ENCODE assay signal across 9 cellular contexts in genomic region chr1:224565186-224565585, GRCh38. TPM values are rescaled to one million over a fixed set of nuclear protein-coding genes. Genes with fewer than 3 reads are reported as not detected.
DNase-seq lines count a peak whose midpoint lies in the region; TF ChIP-seq lines count a peak whose summit lies in the region.
"Had no signal": no experiment of that assay in that cellular context is flagged by ENCODE, and none has a peak within 500 bp of the region (broad histone marks: within the 10 kb centered on the region; RNA-seq: fewer than 3 reads in every experiment).

No MANE protein-coding gene starts in this region.

- peak overlapping the region in 6 of 11 experiments; percentile 10 to 73 (median 56); a peak in 11 of 22 replicates for H3K4me2 ChIP-seq in BLaER1 treated with 17β-estradiol and CSF1 and Interleukin-3, amounts not matched to agents 10 nM and 100 nM
- H3K4me2 ChIP-seq in MM.1S (ENCODE audit: low read depth, low read length) = no peak overlapping the region

- no peaks in the 10 kb centered on the region for H4K20me1 ChIP-seq in BLaER1 treated with 17β-estradiol and CSF1 and Interleukin-3, amounts not matched to agents 10 nM and 100 nM
- H4K20me1 ChIP-seq in MM.1S (ENCODE audit: insufficient read depth, low read length) = no peaks in the 10 kb centered on the region

- H3K9me3 ChIP-seq in BLaER1 treated with 17β-estradiol and CSF1 and Interleukin-3, amounts not matched to agents 10 nM and 100 nM (replicated peaks in 1 of 11) = peaks cover 5 to 17% (median 8%) of the 10 kb centered on the region in 11 experiments
- no peaks in the 10 kb centered on the region for H3K9me3 ChIP-seq in MM.1S (replicated peaks; ENCODE audit: insufficient read depth, low read length)

- peak overlapping the region in 3 of 11 experiments; percentile 9 to 24 (median 17); a peak in 2 of 22 replicates for H3K9ac ChIP-seq in BLaER1 treated with 17β-estradiol and CSF1 and Interleukin-3, amounts not matched to agents 10 nM and 100 nM
- no peak overlapping the region for H3K9ac ChIP-seq in MM.1S (ENCODE audit: low read length)

- DNase-seq in M059J (ENCODE audit: low read depth) (peak; percentile 99), amniotic epithelial cell (ENCODE audit: low read depth) (peak; percentile 76), lung microvascular endothelial cell (ENCODE audit: low read depth in 2 of 2) (peak; percentile 40 to 91), GM20000 (ENCODE audit: low spot score) (no peak), mucosa of gallbladder (ENCODE audit: low spot score) (no peak), KG1 (lab: John Stamatoyannopoulos, UW) (no peak), MM.1S (no peak)
- DNase-seq: islet precursor cell had no signal

- TF ChIP-seq CTCF in GM20000 (IDR thresholded peaks at IDR 0.05; ENCODE audit: extremely low read depth, missing control alignments) = no peak
- no peak for TF ChIP-seq CTCF in MM.1S (IDR thresholded peaks at IDR 0.05; ENCODE audit: low read length)

- peak overlapping the region in 5 of 11 experiments; percentile 29 to 78 (median 69); a peak in 8 of 22 replicates for H3K27ac ChIP-seq in BLaER1 treated with 17β-estradiol and CSF1 and Interleukin-3, amounts not matched to agents 10 nM and 100 nM
- no peak overlapping the region for H3K27ac ChIP-seq in MM.1S (ENCODE audit: low read length)

- no peak overlapping the region for H2AFZ ChIP-seq in MM.1S (ENCODE audit: low read length)

- no peak overlapping the region for H3K4me3 ChIP-seq in BLaER1 treated with 17β-estradiol and CSF1 and Interleukin-3, amounts not matched to agents 10 nM and 100 nM
- no peak overlapping the region for H3K4me3 ChIP-seq in MM.1S (ENCODE audit: low read length)

- H3K79me2 ChIP-seq in MM.1S (ENCODE audit: low read length) = no peaks in the 10 kb centered on the region

- H3K9me2 ChIP-seq in MM.1S (replicated peaks; ENCODE audit: insufficient read depth, low read length) = no peaks in the 10 kb centered on the region

- H3F3A ChIP-seq in MM.1S (ENCODE audit: insufficient read depth, low read length) = no peaks in the 10 kb centered on the region

- H3K27me3 ChIP-seq in BLaER1 treated with 17β-estradiol and CSF1 and Interleukin-3, amounts not matched to agents 10 nM and 100 nM = no peaks in the 10 kb centered on the region
- no peaks in the 10 kb centered on the region for H3K27me3 ChIP-seq in MM.1S (replicated peaks; ENCODE audit: insufficient read depth, low read length)

- no peaks in the 10 kb centered on the region; a peak in 1 of 22 replicates for H3K36me3 ChIP-seq in BLaER1 treated with 17β-estradiol and CSF1 and Interleukin-3, amounts not matched to agents 10 nM and 100 nM
- H3K36me3 ChIP-seq in MM.1S (replicated peaks; ENCODE audit: insufficient read depth, low read length) = no peaks in the 10 kb centered on the region

- H3K4me1 ChIP-seq in BLaER1 treated with 17β-estradiol and CSF1 and Interleukin-3, amounts not matched to agents 10 nM and 100 nM = peaks cover 0 to 31% (median 9%) of the 10 kb centered on the region in 10 experiments; a peak in 10 of 20 replicates
- no peaks in the 10 kb centered on the region for H3K4me1 ChIP-seq in MM.1S (ENCODE audit: low read length)

RNA-seq across cellular contexts. Expression of gene CNIH3, which starts 50.9 kb away (rescaled TPM):
- total RNA-seq in M059J (2014; rRNA removed; shearing (Covaris generic)) = 21.4 and 23.5 TPM in 2 replicates
- 1.3 and 1.8 TPM in 2 replicates for total RNA-seq in lung microvascular endothelial cell
- 1.5 TPM for total RNA-seq in mucosa of gallbladder

Comparison
In these comparisons a context has a peak if more than half of its experiments do, and no peak if none do; other contexts are left out.
1. DNase-seq: peak in M059J (single experiment), amniotic epithelial cell (single experiment) and lung microvascular endothelial cell (2 of 2); none in GM20000 (single experiment), mucosa of gallbladder (single experiment), KG1 (single experiment) and MM.1S (single experiment).